Comparison of ENCODE assay signal across 1 cellular context in genomic region chr15:63341898-63342297, GRCh38.
A peak's percentile ranks its signal among the peaks of the same experiment; 100 is the strongest.
TF ChIP-seq lines count a peak whose summit lies in the region.

No MANE protein-coding gene starts in this region.

TF ChIP-seq in K562, 482 proteins besides CTCF, POLR2A, EP300 and RAD21 (continued from another document):
- TF ChIP-seq ZNF766 (CRISPR knock-in tag; conservative IDR thresholded peaks at IDR 0.05) (peak; percentile 69; the same call in 1 of the 2 replicates), CBFA2T3 (IDR thresholded peaks at IDR 0.05) (peak; percentile 80), VEZF1 (CRISPR knock-in tag; IDR thresholded peaks at IDR 0.05) (peak; percentile 56), FOXK2 (conservative IDR thresholded peaks at IDR 0.05 in 1 of 2, IDR thresholded peaks at IDR 0.05 in 1 of 2; ENCODE audit: low read depth in 2 of 2) (0 out of 4 replicates have a peak, but pooled peaks of 1 of the 2 experiments have one; percentile 13), KDM4B (IDR thresholded peaks at IDR 0.05; ENCODE audit: borderline replicate concordance in 2 of 2, low read depth in 1 of 2) (no peak), ZNF695 (CRISPR knock-in tag; IDR thresholded peaks at IDR 0.05) (no peak), KLF16 (IDR thresholded peaks at IDR 0.05) (peak; percentile 68; the same call in 1 of the 2 replicates), FOXO4 (CRISPR knock-in tag; IDR thresholded peaks at IDR 0.05) (no peak), ZNF224 (CRISPR knock-in tag; IDR thresholded peaks at IDR 0.05) (no peak), JUND (IDR thresholded peaks at IDR 0.05; ENCODE audit: borderline replicate concordance, low read depth, low read length) (peak; percentile 55; the same call in 1 of the 2 replicates), JUND (tag; IDR thresholded peaks at IDR 0.05; ENCODE audit: borderline replicate concordance, low read depth, low read length) (no peak; the same call in 2 of the 3 replicates), ZC3H4 (CRISPR knock-in tag; IDR thresholded peaks at IDR 0.05; ENCODE audit: borderline replicate concordance) (no peak), NR4A1 (CRISPR knock-in tag; IDR thresholded peaks at IDR 0.05) (no peak), NR4A1 (tag; IDR thresholded peaks at IDR 0.05) (peak; percentile 58; the same call in 1 of the 2 replicates), ZNF589 (CRISPR knock-in tag; IDR thresholded peaks at IDR 0.05; ENCODE audit: low read depth) (0 out of 2 replicates have a peak, but pooled peaks have one; percentile 27), HES1 (IDR thresholded peaks at IDR 0.05; ENCODE audit: low read depth) (no peak), ZNF449 (CRISPR knock-in tag; IDR thresholded peaks at IDR 0.05) (no peak), ESRRA (IDR thresholded peaks at IDR 0.05; ENCODE audit: borderline replicate concordance, low read depth) (no peak), SMARCA4 (IDR thresholded peaks at IDR 0.05) (peak; percentile 52; the same call in 1 of the 2 replicates), MEIS2 (IDR thresholded peaks at IDR 0.05; ENCODE audit: partially characterized antibody) (peak; percentile 49)
